Comparison of ENCODE assay signal across 20 cellular contexts in the genomic region with DNA sequence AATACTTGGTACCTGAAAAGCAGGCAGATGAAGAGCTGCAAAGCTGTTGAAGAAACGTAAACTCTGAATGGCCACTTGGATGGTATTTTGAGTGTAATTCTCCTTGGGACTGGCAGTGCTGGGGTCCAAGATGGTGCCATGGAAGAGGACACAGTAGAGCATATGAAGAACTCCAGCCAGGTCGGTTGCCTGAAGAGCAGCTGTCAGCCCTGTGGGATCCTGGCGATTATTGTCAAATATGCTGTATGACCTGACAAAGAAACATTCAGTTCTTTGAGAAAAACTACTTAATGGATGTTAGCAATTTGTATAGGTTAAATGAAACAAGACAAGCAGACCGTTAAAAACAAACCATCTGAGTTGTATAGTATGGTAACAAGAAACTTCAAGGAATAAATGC. TPM values are rescaled to one million over a fixed set of nuclear protein-coding genes. Genes with fewer than 3 reads are reported as not detected.
DNase-seq lines count a peak whose midpoint lies in the region; ATAC-seq and TF ChIP-seq lines count a peak whose summit lies in the region.
"Had no signal": no experiment of that assay in that cellular context is flagged by ENCODE, and none has a peak within 500 bp of the region (broad histone marks: within the 10 kb centered on the region; RNA-seq: fewer than 3 reads in every experiment).

No MANE protein-coding gene starts in this region.

- H3K27ac ChIP-seq in right lobe of liver: no peak overlapping the region
- H3K27ac ChIP-seq: BLaER1 had no signal

- no peak overlapping the region for H3K4me3 ChIP-seq in right lobe of liver
- H3K4me3 ChIP-seq: BLaER1, GM12878 had no signal

- DNase-seq in G401 (ENCODE audit: low spot score) (peak; percentile 70), cerebellar cortex (ENCODE audit: low spot score) (peak; percentile 67), EL (no peak), Ammon's horn (ENCODE audit: low spot score) (no peak), right lobe of liver (no peak)
- DNase-seq: 8988T; AML-193; BE2C; CD4-positive, alpha-beta memory T cell; CD4-positive, CD25-positive, alpha-beta regulatory T cell; CD8-positive, alpha-beta memory T cell; COR-L47; DMS 273 treated with DMSO at 0.1 percent for 48 hours; DMS153; DMS53; DMS79; DND-41; GDM1 had no signal

- TF ChIP-seq CTCF in right lobe of liver (IDR thresholded peaks at IDR 0.05): no peak

- no peak for ATAC-seq in right lobe of liver
- ATAC-seq: GM12878 had no signal

- peaks cover 0 to 15% (median 7%) of the 10 kb centered on the region in 4 donors for H3K4me1 ChIP-seq in right lobe of liver
- H3K4me1 ChIP-seq: BE2C, BLaER1 had no signal

- no peaks in the 10 kb centered on the region for H3K9me3 ChIP-seq in right lobe of liver
- H3K9me3 ChIP-seq: BLaER1 had no signal

- in situ Hi-C loops in G401 (cut with HindIII; ENCODE audit: low sequenced_read_pairs): no loop called here

- no peaks in the 10 kb centered on the region for H3K36me3 ChIP-seq in right lobe of liver
- H3K36me3 ChIP-seq: BE2C, BLaER1 had no signal

- intact Hi-C loops in right lobe of liver (cut with DNase I): no loop called here

- no peak for TF ChIP-seq POLR2A in right lobe of liver (IDR thresholded peaks at IDR 0.05)

- 84% methylated on average over 4 of the region's 4 CpGs for WGBS in right lobe of liver (ENCODE audit: insufficient coverage, low coverage, low lambda C conversion rate, missing lambda C conversion rate)

- no peaks in the 10 kb centered on the region for H3K27me3 ChIP-seq in right lobe of liver
- H3K27me3 ChIP-seq: BE2C, BLaER1 had no signal

RNA-seq across cellular contexts. Expression of a gene that starts 44.8 kb away (rescaled TPM):
- 0.44 TPM in 1 of 2 replicates, not detected in the other for total RNA-seq in G401 (2014; rRNA removed; shearing (Covaris generic))
- total RNA-seq in right lobe of liver: not detected
- total RNA-seq: CD4-positive, alpha-beta memory T cell had no signal

Comparison
In these comparisons a context has a peak if more than half of its experiments do, and no peak if none do; other contexts are left out.
1. DNase-seq: peak in G401 (single experiment) and cerebellar cortex (single experiment); none in EL (single experiment), Ammon's horn (single experiment) and right lobe of liver (0 of 3).